Comparison of ENCODE assay signal across 13 cellular contexts in the genomic region with DNA sequence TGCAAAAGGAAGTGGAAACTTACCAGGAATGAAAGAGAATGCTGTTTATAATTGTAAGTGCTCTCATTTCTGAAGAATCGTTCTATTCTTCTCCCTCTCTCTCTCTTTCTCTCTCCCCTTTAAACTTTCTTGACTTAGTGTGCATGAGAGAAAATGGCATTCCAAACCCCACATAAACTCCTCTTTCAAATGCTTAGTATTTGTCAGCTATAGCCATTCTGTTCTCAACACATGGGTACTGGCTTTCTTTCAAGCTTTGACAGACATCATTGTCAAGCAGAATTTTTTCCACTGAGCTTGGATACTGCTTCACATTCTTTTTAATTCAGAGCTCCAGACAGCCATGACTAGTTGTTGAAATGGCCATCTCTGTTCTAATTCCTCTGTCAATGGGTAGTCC. TPM values are rescaled to one million over a fixed set of nuclear protein-coding genes. Genes with fewer than 3 reads are reported as not detected.
DNase-seq lines count a peak whose midpoint lies in the region; ATAC-seq, FAIRE-seq and TF ChIP-seq lines count a peak whose summit lies in the region.
"Had no signal": no experiment of that assay in that cellular context is flagged by ENCODE, and none has a peak within 500 bp of the region (broad histone marks: within the 10 kb centered on the region; RNA-seq: fewer than 3 reads in every experiment).

No MANE protein-coding gene starts in this region.

- CTCF ChIA-PET in activated naive CD4-positive, alpha-beta T cell treated with anti-CD3 and anti-CD28 coated beads, Interleukin-2, amount 10 ng/mL, durations not matched to agents 7 days and 5 days (lab: Charles Lee) = interaction anchor here (1.9 kb wide), 1 partner anchor 23 kb away, joined by 4 read pairs; no protein-coding TSS in a partner anchor

- H3K36me3 Mint-ChIP-seq in activated naive CD4-positive, alpha-beta T cell treated with anti-CD3 and anti-CD28 coated beads, Interleukin-2, amount 10 ng/mL, durations not matched to agents 7 days and 5 days = no peaks in the 10 kb centered on the region
- H3K36me3 Mint-ChIP-seq in activated naive CD8-positive, alpha-beta T cell treated with anti-CD3 and anti-CD28 coated beads, Interleukin-2, amount 10 ng/mL, durations not matched to agents 7 days and 5 days = peaks cover 2% of the 10 kb centered on the region

- no peak overlapping the region for H3K27ac ChIP-seq in brain microvascular endothelial cell

- H3K27me3 ChIP-seq in brain microvascular endothelial cell (replicated peaks) = no peaks in the 10 kb centered on the region

- no peak for DNase-seq in activated naive CD4-positive, alpha-beta T cell treated with anti-CD3 and anti-CD28 coated beads, Interleukin-2, amount 10 ng/mL, durations not matched to agents 7 days and 5 days
- DNase-seq in activated naive CD4-positive, alpha-beta T cell (lab: John Stamatoyannopoulos, UW) = no peak
- no peak for DNase-seq in activated naive CD8-positive, alpha-beta T cell treated with anti-CD3 and anti-CD28 coated beads, Interleukin-2, amount 10 ng/mL, durations not matched to agents 7 days and 5 days
- peak; percentile 58 for DNase-seq in inferior parietal cortex (ENCODE audit: extremely low spot score)
- DNase-seq in superior temporal gyrus (ENCODE audit: extremely low spot score) = peak; percentile 70
- no peak for DNase-seq in urothelium cell line (ENCODE audit: low spot score)
- no peak for DNase-seq in brain microvascular endothelial cell
- DNase-seq: HCEC 1CT, left cardiac atrium, NCI-H146, NCI-H510A had no signal

- TF ChIP-seq CTCF in brain microvascular endothelial cell (IDR thresholded peaks at IDR 0.05; ENCODE audit: low read depth, low read length, missing control alignments) = no peak

- H3K9me3 Mint-ChIP-seq in activated naive CD4-positive, alpha-beta T cell treated with anti-CD3 and anti-CD28 coated beads, Interleukin-2, amount 10 ng/mL, durations not matched to agents 7 days and 5 days = no peaks in the 10 kb centered on the region
- H3K9me3 Mint-ChIP-seq in activated naive CD8-positive, alpha-beta T cell treated with anti-CD3 and anti-CD28 coated beads, Interleukin-2, amount 10 ng/mL, durations not matched to agents 7 days and 5 days = no peaks in the 10 kb centered on the region

- in situ Hi-C loops in brain microvascular endothelial cell (cut with HindIII; ENCODE audit: low pct_ligation_motif_present, low sequenced_read_pairs) = no loop called here

- peaks cover 4% of the 10 kb centered on the region for H3K27me3 Mint-ChIP-seq in activated naive CD4-positive, alpha-beta T cell treated with anti-CD3 and anti-CD28 coated beads, Interleukin-2, amount 10 ng/mL, durations not matched to agents 7 days and 5 days
- peaks cover 11% of the 10 kb centered on the region for H3K27me3 Mint-ChIP-seq in activated naive CD8-positive, alpha-beta T cell treated with anti-CD3 and anti-CD28 coated beads, Interleukin-2, amount 10 ng/mL, durations not matched to agents 7 days and 5 days

- no peak for ATAC-seq in activated naive CD8-positive, alpha-beta T cell treated with anti-CD3 and anti-CD28 coated beads, Interleukin-2, amount 10 ng/mL, durations not matched to agents 7 days and 5 days (ENCODE audit: low read depth)
- ATAC-seq in HG03439 (IDR thresholded peaks at IDR 0.05; ENCODE audit: unreplicated experiment) = no peak
- ATAC-seq: K562 had no signal

- peak overlapping the region; percentile 8 for H3K27ac Mint-ChIP-seq in activated naive CD4-positive, alpha-beta T cell treated with anti-CD3 and anti-CD28 coated beads, Interleukin-2, amount 10 ng/mL, durations not matched to agents 7 days and 5 days
- peak overlapping the region; percentile 58 for H3K27ac Mint-ChIP-seq in activated naive CD8-positive, alpha-beta T cell treated with anti-CD3 and anti-CD28 coated beads, Interleukin-2, amount 10 ng/mL, durations not matched to agents 7 days and 5 days

- H3K4me3 Mint-ChIP-seq in activated naive CD4-positive, alpha-beta T cell treated with anti-CD3 and anti-CD28 coated beads, Interleukin-2, amount 10 ng/mL, durations not matched to agents 7 days and 5 days = no peak overlapping the region
- H3K4me3 Mint-ChIP-seq in activated naive CD8-positive, alpha-beta T cell treated with anti-CD3 and anti-CD28 coated beads, Interleukin-2, amount 10 ng/mL, durations not matched to agents 7 days and 5 days = no peak overlapping the region

- POLR2A ChIA-PET in activated naive CD8-positive, alpha-beta T cell treated with anti-CD3 and anti-CD28 coated beads, Interleukin-2, amount 10 ng/mL, durations not matched to agents 7 days and 5 days (lab: Charles Lee) = no interaction called here

- no peaks in the 10 kb centered on the region for H3K36me3 ChIP-seq in brain microvascular endothelial cell (replicated peaks)

- no peak for FAIRE-seq in urothelium cell line (lab: Jason Lieb, UNC)
- FAIRE-seq: K562 had no signal

- H3K4me1 Mint-ChIP-seq in activated naive CD4-positive, alpha-beta T cell treated with anti-CD3 and anti-CD28 coated beads, Interleukin-2, amount 10 ng/mL, durations not matched to agents 7 days and 5 days = peaks cover 8% of the 10 kb centered on the region
- H3K4me1 Mint-ChIP-seq in activated naive CD8-positive, alpha-beta T cell treated with anti-CD3 and anti-CD28 coated beads, Interleukin-2, amount 10 ng/mL, durations not matched to agents 7 days and 5 days = peaks cover 12% of the 10 kb centered on the region

- H3K4me3 ChIP-seq in brain microvascular endothelial cell (ENCODE audit: low read depth, low read length) = no peak overlapping the region
- H3K4me3 ChIP-seq: K562 had no signal

RNA-seq across cellular contexts. Expression of a gene that starts 51.1 kb away (rescaled TPM):
- total RNA-seq in activated naive CD8-positive, alpha-beta T cell treated with anti-CD3 and anti-CD28 coated beads, Interleukin-2, amount 10 ng/mL, durations not matched to agents 7 days and 5 days = 10 to 100 TPM; 39.4 to 41.5 TPM

Comparison
In these comparisons a context has a peak if more than half of its experiments do, and no peak if none do; other contexts are left out.
1. DNase-seq: peak in inferior parietal cortex (single experiment) and superior temporal gyrus (single experiment); none in activated naive CD4-positive, alpha-beta T cell treated with anti-CD3 and anti-CD28 coated beads, Interleukin-2, amount 10 ng/mL, durations not matched to agents 7 days and 5 days (single experiment), activated naive CD4-positive, alpha-beta T cell (0 of 4), activated naive CD8-positive, alpha-beta T cell treated with anti-CD3 and anti-CD28 coated beads, Interleukin-2, amount 10 ng/mL, durations not matched to agents 7 days and 5 days (single experiment), urothelium cell line (single experiment) and brain microvascular endothelial cell (single experiment).